1 cellular context compared by ENCODE assay signal in the genomic region with DNA sequence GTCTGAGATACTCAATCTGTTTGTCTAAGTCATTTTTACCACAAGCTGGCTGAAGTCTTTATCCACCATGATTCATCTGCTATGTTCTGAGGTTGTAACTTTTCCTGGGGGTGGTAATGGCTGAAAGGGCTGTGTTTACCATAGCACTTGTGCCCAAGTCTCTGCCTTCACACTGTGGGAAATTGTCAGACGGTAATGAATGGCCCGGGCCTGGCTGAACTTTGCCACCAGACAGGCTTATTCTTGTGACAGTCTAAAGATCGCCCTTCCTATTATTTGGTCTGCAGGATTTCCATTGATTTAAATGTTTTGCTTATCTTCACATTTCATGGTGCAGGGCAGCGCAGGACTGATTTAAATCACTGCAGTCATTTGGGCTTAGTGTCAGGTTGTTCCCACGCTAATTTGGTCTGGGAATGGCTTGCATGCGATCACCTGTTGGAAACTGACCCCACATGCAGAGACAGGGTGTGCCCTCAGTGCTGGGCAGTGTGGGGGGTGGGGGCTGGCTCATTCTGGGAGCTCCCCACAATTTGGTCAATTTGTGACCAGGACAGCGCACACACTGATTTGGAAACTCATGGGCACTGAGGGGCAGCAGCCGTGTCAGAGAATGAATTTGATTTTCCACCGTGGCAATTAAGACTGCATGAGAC.
TF ChIP-seq lines count a peak whose summit lies in the region.

No MANE protein-coding gene starts in this region.

TF ChIP-seq in HepG2, 621 proteins besides CTCF, POLR2A, EP300 and RAD21 (continued from another document):
- TF ChIP-seq, protein P1, sequence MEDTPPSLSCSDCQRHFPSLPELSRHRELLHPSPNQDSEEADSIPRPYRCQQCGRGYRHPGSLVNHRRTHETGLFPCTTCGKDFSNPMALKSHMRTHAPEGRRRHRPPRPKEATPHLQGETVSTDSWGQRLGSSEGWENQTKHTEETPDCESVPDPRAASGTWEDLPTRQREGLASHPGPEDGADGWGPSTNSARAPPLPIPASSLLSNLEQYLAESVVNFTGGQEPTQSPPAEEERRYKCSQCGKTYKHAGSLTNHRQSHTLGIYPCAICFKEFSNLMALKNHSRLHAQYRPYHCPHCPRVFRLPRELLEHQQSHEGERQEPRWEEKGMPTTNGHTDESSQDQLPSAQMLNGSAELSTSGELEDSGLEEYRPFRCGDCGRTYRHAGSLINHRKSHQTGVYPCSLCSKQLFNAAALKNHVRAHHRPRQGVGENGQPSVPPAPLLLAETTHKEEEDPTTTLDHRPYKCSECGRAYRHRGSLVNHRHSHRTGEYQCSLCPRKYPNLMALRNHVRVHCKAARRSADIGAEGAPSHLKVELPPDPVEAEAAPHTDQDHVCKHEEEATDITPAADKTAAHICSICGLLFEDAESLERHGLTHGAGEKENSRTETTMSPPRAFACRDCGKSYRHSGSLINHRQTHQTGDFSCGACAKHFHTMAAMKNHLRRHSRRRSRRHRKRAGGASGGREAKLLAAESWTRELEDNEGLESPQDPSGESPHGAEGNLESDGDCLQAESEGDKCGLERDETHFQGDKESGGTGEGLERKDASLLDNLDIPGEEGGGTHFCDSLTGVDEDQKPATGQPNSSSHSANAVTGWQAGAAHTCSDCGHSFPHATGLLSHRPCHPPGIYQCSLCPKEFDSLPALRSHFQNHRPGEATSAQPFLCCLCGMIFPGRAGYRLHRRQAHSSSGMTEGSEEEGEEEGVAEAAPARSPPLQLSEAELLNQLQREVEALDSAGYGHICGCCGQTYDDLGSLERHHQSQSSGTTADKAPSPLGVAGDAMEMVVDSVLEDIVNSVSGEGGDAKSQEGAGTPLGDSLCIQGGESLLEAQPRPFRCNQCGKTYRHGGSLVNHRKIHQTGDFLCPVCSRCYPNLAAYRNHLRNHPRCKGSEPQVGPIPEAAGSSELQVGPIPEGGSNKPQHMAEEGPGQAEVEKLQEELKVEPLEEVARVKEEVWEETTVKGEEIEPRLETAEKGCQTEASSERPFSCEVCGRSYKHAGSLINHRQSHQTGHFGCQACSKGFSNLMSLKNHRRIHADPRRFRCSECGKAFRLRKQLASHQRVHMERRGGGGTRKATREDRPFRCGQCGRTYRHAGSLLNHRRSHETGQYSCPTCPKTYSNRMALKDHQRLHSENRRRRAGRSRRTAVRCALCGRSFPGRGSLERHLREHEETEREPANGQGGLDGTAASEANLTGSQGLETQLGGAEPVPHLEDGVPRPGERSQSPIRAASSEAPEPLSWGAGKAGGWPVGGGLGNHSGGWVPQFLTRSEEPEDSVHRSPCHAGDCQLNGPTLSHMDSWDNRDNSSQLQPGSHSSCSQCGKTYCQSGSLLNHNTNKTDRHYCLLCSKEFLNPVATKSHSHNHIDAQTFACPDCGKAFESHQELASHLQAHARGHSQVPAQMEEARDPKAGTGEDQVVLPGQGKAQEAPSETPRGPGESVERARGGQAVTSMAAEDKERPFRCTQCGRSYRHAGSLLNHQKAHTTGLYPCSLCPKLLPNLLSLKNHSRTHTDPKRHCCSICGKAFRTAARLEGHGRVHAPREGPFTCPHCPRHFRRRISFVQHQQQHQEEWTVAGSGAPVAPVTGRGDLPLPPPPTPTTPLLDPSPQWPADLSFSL (CRISPR knock-in tag; IDR thresholded peaks at IDR 0.05): peak; percentile 40; the same call in 1 of the 2 replicates
- TF ChIP-seq RBFOX2 (IDR thresholded peaks at IDR 0.05; ENCODE audit: low read depth, low read length) (no peak), REPIN1 (CRISPR knock-in tag; IDR thresholded peaks at IDR 0.05; ENCODE audit: borderline replicate concordance, low read depth) (no peak)
- TF ChIP-seq, protein P2, sequence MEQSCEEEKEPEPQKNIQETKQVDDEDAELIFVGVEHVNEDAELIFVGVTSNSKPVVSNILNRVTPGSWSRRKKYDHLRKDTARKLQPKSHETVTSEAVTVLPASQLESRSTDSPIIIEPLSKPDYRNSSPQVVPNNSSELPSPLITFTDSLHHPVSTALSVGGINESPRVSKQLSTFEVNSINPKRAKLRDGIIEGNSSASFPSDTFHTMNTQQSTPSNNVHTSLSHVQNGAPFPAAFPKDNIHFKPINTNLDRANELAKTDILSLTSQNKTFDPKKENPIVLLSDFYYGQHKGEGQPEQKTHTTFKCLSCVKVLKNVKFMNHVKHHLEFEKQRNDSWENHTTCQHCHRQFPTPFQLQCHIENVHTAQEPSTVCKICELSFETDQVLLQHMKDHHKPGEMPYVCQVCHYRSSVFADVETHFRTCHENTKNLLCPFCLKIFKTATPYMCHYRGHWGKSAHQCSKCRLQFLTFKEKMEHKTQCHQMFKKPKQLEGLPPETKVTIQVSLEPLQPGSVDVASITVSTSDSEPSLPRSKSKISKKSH (CRISPR knock-in tag; IDR thresholded peaks at IDR 0.05; ENCODE audit: borderline replicate concordance): no peak
TF ChIP-seq in HepG2: peak in this region for 50.
